In the genomic region with DNA sequence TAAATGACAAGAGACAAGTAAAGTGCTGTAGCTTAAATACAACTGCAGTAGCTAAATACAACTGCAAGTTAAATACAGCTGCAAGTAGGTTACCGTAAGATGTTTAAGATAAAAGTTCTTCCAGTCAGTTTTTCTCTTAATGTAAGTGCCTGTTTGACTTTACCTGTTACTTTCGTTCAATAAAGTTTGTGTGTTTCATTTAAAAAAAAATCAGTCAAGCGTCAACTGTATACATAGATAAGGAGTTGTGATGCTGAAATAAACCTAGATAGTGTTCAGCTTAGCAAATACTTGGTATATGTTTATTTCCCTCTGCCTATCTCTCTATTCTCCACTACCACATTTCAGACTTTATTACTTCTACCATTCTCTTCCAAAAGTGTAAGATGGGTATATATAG, we compare ENCODE assay signal across 33 cellular contexts.
"Had no signal": no experiment of that assay in that cellular context is flagged by ENCODE, and none has a peak within 500 bp of the region (broad histone marks: within the 10 kb centered on the region; RNA-seq: fewer than 3 reads in every experiment).

No MANE protein-coding gene starts in this region.

- H3K9me3 ChIP-seq: MG63 had no signal

- H3K36me3 ChIP-seq: MG63 had no signal

- H3K27me3 ChIP-seq: MG63 had no signal

- H3K4me3 ChIP-seq: MG63 had no signal

- DNase-seq: Karpas-422, Kasumi-1, MG63, MM.1S, MV-4-11, NCI-H1048, NCI-H1092, NCI-H1092 treated with DMSO at 0.1 percent for 48 hours, NCI-H1105, NCI-H1105 treated with DMSO at 0.1 percent for 48 hours, NCI-H1417 treated with DMSO at 0.1 percent for 48 hours, NCI-H1436, NCI-H1436 treated with DMSO at 0.1 percent for 48 hours, NCI-H146, NCI-H1694, NCI-H1694 treated with DMSO at 0.1 percent for 48 hours, NCI-H187, NCI-H187 treated with DMSO at 0.1 percent for 48 hours, NCI-H1930, NCI-H2029, NCI-H2029 treated with DMSO at 0.1 percent for 48 hours, NCI-H2081, NCI-H2081 treated with DMSO at 0.1 percent for 48 hours, NCI-H2107, NCI-H2171, NCI-H2171 treated with DMSO at 0.1 percent for 48 hours, NCI-H2227 treated with DMSO at 0.1 percent for 48 hours, NCI-H345, NCI-H446, NCI-H446 treated with DMSO at 0.1 percent for 48 hours, NCI-H510A, NCI-H510A treated with DMSO at 0.1 percent for 48 hours, NCI-H524 had no signal
